8 cellular contexts compared by ENCODE assay signal in genomic region chr5:140174472-140175366, GRCh38. TPM values are rescaled to one million over a fixed set of nuclear protein-coding genes. Genes with fewer than 3 reads are reported as not detected.
A peak's percentile ranks its signal among the peaks of the same experiment; 100 is the strongest.
DNase-seq lines count a peak whose midpoint lies in the region; ATAC-seq and TF ChIP-seq lines count a peak whose summit lies in the region.

TSS of gene CYSTM1 (plus strand) at chr5:140175188. CDS start at chr5:140194466, 19,278 bp downstream.

- WGBS in esophagus squamous epithelium, 2 donors: 9 to 64% methylated on average over 2 to 18 of the region's 61 CpGs

- peak; percentile 93 for ATAC-seq in GM21737 (IDR thresholded peaks at IDR 0.05; ENCODE audit: unreplicated experiment)

- H3K4me3 ChIP-seq in Peyer's patch (peak within 1 kb of the TSS; percentile 87 to 97 (median 92)), esophagus squamous epithelium (peak within 1 kb of the TSS; percentile 59 to 90 (median 78))

- H3K9me3 ChIP-seq in KOPT-K1 (ENCODE audit: insufficient read depth, low read length, poor library complexity, severe bottlenecking) (no peaks in the 10 kb centered on the region), Peyer's patch (peaks cover 0 to 4% (median 0%) of the 10 kb centered on the region in 4 donors), esophagus squamous epithelium (no peaks in the 10 kb centered on the region)

- H3K27me3 ChIP-seq in Peyer's patch: no peaks in the 10 kb centered on the region
- no peaks in the 10 kb centered on the region for H3K27me3 ChIP-seq in esophagus squamous epithelium

- TF ChIP-seq CTCF in Peyer's patch (IDR thresholded peaks at IDR 0.05) (no peak), esophagus squamous epithelium (IDR thresholded peaks at IDR 0.05) (peak in 1 of 6 experiments; percentile 23)

- H3K36me3 ChIP-seq in KOPT-K1 (ENCODE audit: insufficient read depth, low read length): no peaks in the 10 kb centered on the region
- no peaks in the 10 kb centered on the region for H3K36me3 ChIP-seq in Peyer's patch
- H3K36me3 ChIP-seq in esophagus squamous epithelium: no peaks in the 10 kb centered on the region

- TF ChIP-seq POLR2A in Peyer's patch (IDR thresholded peaks at IDR 0.05): peak; percentile 97
- peak in 3 of 4 donors; percentile 58 to 91 (median 87) for TF ChIP-seq POLR2A in esophagus squamous epithelium (IDR thresholded peaks at IDR 0.05)

- H3K27ac ChIP-seq in KOPT-K1 (ENCODE audit: low read depth, low read length, poor library complexity, severe bottlenecking) (peak within 1 kb of the TSS; percentile 33), Peyer's patch (peak within 1 kb of the TSS; percentile 91 to 100 (median 98)), esophagus squamous epithelium (peak within 1 kb of the TSS; percentile 91 to 98 (median 93))

- peaks cover 0 to 14% (median 0%) of the 10 kb centered on the region in 4 donors for H3K4me1 ChIP-seq in Peyer's patch
- peaks cover 0 to 37% (median 10%) of the 10 kb centered on the region in 3 donors for H3K4me1 ChIP-seq in esophagus squamous epithelium

- DNase-seq in DMS53 treated with DMSO at 0.1 percent for 48 hours (lab: John Stamatoyannopoulos, UW; ENCODE audit: unreplicated experiment): peak; percentile 92
- peak; percentile 96 to 99 (median 99) for DNase-seq in Peyer's patch
- DNase-seq in activated T-helper 1 cell treated with Interleukin-2 at 50 U/mL for 16 hours (ENCODE audit: low read depth): peak; percentile 94
- DNase-seq in esophagus squamous epithelium (lab: John Stamatoyannopoulos, UW): peak; percentile 82
- DNase-seq in myocyte (ENCODE audit: low read depth): peak; percentile 87
- peak; percentile 87 to 94 for DNase-seq in stimulated activated CD8-positive, alpha-beta memory T cell treated with anti-CD3 and anti-CD28 coated beads, Interleukin-7, amount 100 ng/mL, for 48 hours (ENCODE audit: extremely low read depth in 1 of 2, low read depth in 1 of 2)

- intact Hi-C loops in esophagus squamous epithelium (cut with DNase I): no loop called here

RNA-seq across cellular contexts. Expression of gene CYSTM1, which starts in this region (rescaled TPM):
- 100 to 1,000 TPM in 3 of 4 donors, 10 to 100 TPM in 1; 60.2 to 185 (median 140) TPM for total RNA-seq in Peyer's patch
- total RNA-seq in esophagus squamous epithelium: 10 to 100 TPM in 3 of 4 donors, 1 to 10 TPM in 1; 2.6 to 22.5 (median 12.8) TPM
- 15.9 and 27.9 TPM in 2 replicates for total RNA-seq in myocyte
- polyA plus RNA-seq in myocyte (2012): 30.1 TPM

Comparison
In these comparisons a context has a peak if more than half of its experiments do, and no peak if none do; other contexts are left out.
1. Peak in every context shown above with its lines: DNase-seq, ATAC-seq, H3K4me3 ChIP-seq and H3K27ac ChIP-seq.
2. H3K27ac ChIP-seq: peak in every context shown above with its lines; median percentile 98 in Peyer's patch; 93 in esophagus squamous epithelium; 33 in KOPT-K1.